11 cellular contexts compared by ENCODE assay signal in the genomic region with DNA sequence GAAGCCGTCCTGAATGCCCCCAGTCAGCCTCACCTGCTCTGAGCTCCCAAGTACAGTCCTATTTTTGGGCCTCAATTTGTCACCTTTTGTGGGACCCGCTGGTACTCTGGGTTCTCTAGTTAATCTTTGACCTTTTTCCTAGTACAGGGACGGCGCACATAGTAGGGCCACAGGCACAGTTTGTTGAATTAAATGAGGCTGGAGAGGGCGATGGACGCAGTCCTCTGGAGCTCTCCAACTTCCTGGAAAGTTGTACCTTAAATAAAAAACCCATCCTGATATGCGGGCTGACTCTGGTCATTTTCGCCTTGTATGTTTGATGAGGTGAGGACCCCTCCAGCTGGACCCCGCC. TPM values are rescaled to one million over a fixed set of nuclear protein-coding genes. Genes with fewer than 3 reads are reported as not detected.
DNase-seq lines count a peak whose midpoint lies in the region; ATAC-seq and TF ChIP-seq lines count a peak whose summit lies in the region.
"Had no signal": no experiment of that assay in that cellular context is flagged by ENCODE, and none has a peak within 500 bp of the region (broad histone marks: within the 10 kb centered on the region; RNA-seq: fewer than 3 reads in every experiment).

No MANE protein-coding gene starts in this region.

- H3K4me3 ChIP-seq in OCI-LY3 (ENCODE audit: low read length) (peak overlapping the region; percentile 85), fibroblast of lung (replicated peaks in 1 of 4; ENCODE audit: control extremely low read depth in 1 of 4, insufficient read depth in 1 of 4, low read depth in 3 of 4, low read length in 4 of 4) (peak overlapping the region in 1 of 4 experiments; percentile 36), rectal smooth muscle tissue (ENCODE audit: low read length) (peak overlapping the region; percentile 14)

- peak overlapping the region; percentile 72 for H3K9ac ChIP-seq in OCI-LY3 (ENCODE audit: low read length)
- no peak overlapping the region for H3K9ac ChIP-seq in fibroblast of lung (ENCODE audit: insufficient read depth, low read length)
- no peak overlapping the region for H3K9ac ChIP-seq in rectal smooth muscle tissue (ENCODE audit: low read length)

- H3K4me1 ChIP-seq in OCI-LY3 (ENCODE audit: low read length), result peaks cover 11% of the 10 kb centered on the region
- peaks cover 2% of the 10 kb centered on the region for H3K4me1 ChIP-seq in fibroblast of lung (ENCODE audit: control insufficient read depth, extremely low read depth, insufficient read depth, low read length)
- H3K4me1 ChIP-seq in rectal smooth muscle tissue (ENCODE audit: control insufficient read depth, insufficient read depth, low read length), result peaks cover 3% of the 10 kb centered on the region

- no peak for TF ChIP-seq CTCF in OCI-LY3 (IDR thresholded peaks at IDR 0.05; ENCODE audit: low read depth, low read length)
- no peak for TF ChIP-seq CTCF in fibroblast of lung (conservative IDR thresholded peaks at IDR 0.05 in 1 of 2, IDR thresholded peaks at IDR 0.05 in 1 of 2; ENCODE audit: low read depth in 1 of 2, low read length in 2 of 2)

- ATAC-seq in HG03139 (IDR thresholded peaks at IDR 0.05; ENCODE audit: unreplicated experiment) (no peak), GM19397 (IDR thresholded peaks at IDR 0.05; ENCODE audit: unreplicated experiment) (no peak)

- peak overlapping the region; percentile 97 for H2AFZ ChIP-seq in OCI-LY3 (ENCODE audit: low read depth, low read length)
- H2AFZ ChIP-seq in fibroblast of lung (ENCODE audit: low read length), result no peak overlapping the region

- H3K4me2 ChIP-seq in OCI-LY3 (ENCODE audit: low read length) (peak overlapping the region; percentile 91), fibroblast of lung (ENCODE audit: extremely low read depth, insufficient read depth, low read length) (peak overlapping the region; percentile 58)

- H3K9me3 ChIP-seq in OCI-LY3 (ENCODE audit: insufficient read depth, low read length), result no peaks in the 10 kb centered on the region
- no peaks in the 10 kb centered on the region for H3K9me3 ChIP-seq in fibroblast of lung (ENCODE audit: control insufficient read depth, insufficient read depth, low read depth, low read length)

- no peaks in the 10 kb centered on the region for H3K79me2 ChIP-seq in OCI-LY3 (ENCODE audit: low read length)
- H3K79me2 ChIP-seq in fibroblast of lung (ENCODE audit: control insufficient read depth, insufficient read depth, low read length), result no peaks in the 10 kb centered on the region

- H3K36me3 ChIP-seq in OCI-LY3 (replicated peaks; ENCODE audit: low read depth, low read length) (no peaks in the 10 kb centered on the region), fibroblast of lung (ENCODE audit: control insufficient read depth, insufficient read depth, low read length) (no peaks in the 10 kb centered on the region), rectal smooth muscle tissue (ENCODE audit: control insufficient read depth, insufficient read depth, low read length) (no peaks in the 10 kb centered on the region)

- no peak overlapping the region for H3K27ac ChIP-seq in OCI-LY3 (ENCODE audit: low read length)
- H3K27ac ChIP-seq in fibroblast of lung (ENCODE audit: insufficient read depth, low read length), result no peak overlapping the region
- H3K27ac ChIP-seq in rectal smooth muscle tissue (ENCODE audit: low read depth, low read length), result no peak overlapping the region

- H4K20me1 ChIP-seq in OCI-LY3 (ENCODE audit: insufficient read depth, low read length) (no peaks in the 10 kb centered on the region), fibroblast of lung (ENCODE audit: control insufficient read depth, extremely low read depth, insufficient read depth, low read length) (no peaks in the 10 kb centered on the region)

- DNase-seq in DMS53 (lab: John Stamatoyannopoulos, UW) (peak; percentile 61), fibroblast of lung (ENCODE audit: low read depth in 2 of 2) (no peak), CD1c-positive myeloid dendritic cell (ENCODE audit: extremely low spot score) (no peak), NCI-H446 (lab: John Stamatoyannopoulos, UW) (no peak)
- DNase-seq: NCI-H2029 had no signal

- no peaks in the 10 kb centered on the region for H3K27me3 ChIP-seq in OCI-LY3 (ENCODE audit: low read depth, low read length)
- no peaks in the 10 kb centered on the region for H3K27me3 ChIP-seq in fibroblast of lung (ENCODE audit: control insufficient read depth, insufficient read depth, low read length)
- no peaks in the 10 kb centered on the region for H3K27me3 ChIP-seq in rectal smooth muscle tissue (ENCODE audit: control insufficient read depth, insufficient read depth, low read length)

RNA-seq across cellular contexts. Expression of a gene that starts 4.8 kb away (rescaled TPM):
- not detected in 2 replicates for total RNA-seq in fibroblast of lung
- not detected in 2 replicates for polyA plus RNA-seq in fibroblast of lung
- polyA plus RNA-seq in fibroblast of lung (2012), result not detected in 2 replicates
- polyA minus RNA-seq in fibroblast of lung (ENCODE audit: low replicate concordance), result not detected in 2 replicates
- total RNA-seq: activated T-helper 2 cell treated with anti-CD3 and anti-CD28 coated beads, Interferon-gamma antibody, Interleukin-2, Interleukin-4, amounts not matched to agents 10 μg/mL and 5 μg/mL and 100 μg/mL, durations not matched to agents 14 hours and 24 hours and 36 hours; T-helper 1 cell treated with Interleukin-12 subunit alpha and Interleukin-12 subunit beta and Interleukin-4 antibody, amounts not matched to agents 30 ng/mL and 1 ng/mL, for 36 hours had no signal

RNA-seq across cellular contexts. Expression of a gene that starts 5.1 kb away (rescaled TPM):
- not detected in 2 replicates for total RNA-seq in fibroblast of lung
- polyA plus RNA-seq in fibroblast of lung, result not detected in 2 replicates
- not detected in 2 replicates for polyA plus RNA-seq in fibroblast of lung (2012)
- polyA minus RNA-seq in fibroblast of lung (ENCODE audit: low replicate concordance), result not detected in 2 replicates
- total RNA-seq: activated T-helper 2 cell treated with anti-CD3 and anti-CD28 coated beads, Interferon-gamma antibody, Interleukin-2, Interleukin-4, amounts not matched to agents 10 μg/mL and 5 μg/mL and 100 μg/mL, durations not matched to agents 14 hours and 24 hours and 36 hours; T-helper 1 cell treated with Interleukin-12 subunit alpha and Interleukin-12 subunit beta and Interleukin-4 antibody, amounts not matched to agents 30 ng/mL and 1 ng/mL, for 36 hours had no signal

RNA-seq across cellular contexts. Expression of a gene that starts 6.0 kb away (rescaled TPM):
- total RNA-seq in fibroblast of lung, result 30.7 and 38.8 TPM in 2 replicates
- polyA plus RNA-seq in fibroblast of lung, result 17.6 and 19.8 TPM in 2 replicates
- polyA plus RNA-seq in fibroblast of lung (2012), result 46.2 and 54.4 TPM in 2 replicates
- polyA minus RNA-seq in fibroblast of lung (ENCODE audit: low replicate concordance), result 6.5 and 17.9 TPM in 2 replicates

RNA-seq across cellular contexts. Expression of a gene that starts 8.0 kb away (rescaled TPM):
- not detected in 2 replicates for total RNA-seq in fibroblast of lung
- not detected in 2 replicates for polyA plus RNA-seq in fibroblast of lung
- 0.36 and 0.37 TPM in 2 replicates for polyA plus RNA-seq in fibroblast of lung (2012)
- polyA minus RNA-seq in fibroblast of lung (ENCODE audit: low replicate concordance), result not detected in 2 replicates
- total RNA-seq: activated T-helper 2 cell treated with anti-CD3 and anti-CD28 coated beads, Interferon-gamma antibody, Interleukin-2, Interleukin-4, amounts not matched to agents 10 μg/mL and 5 μg/mL and 100 μg/mL, durations not matched to agents 14 hours and 24 hours and 36 hours; T-helper 1 cell treated with Interleukin-12 subunit alpha and Interleukin-12 subunit beta and Interleukin-4 antibody, amounts not matched to agents 30 ng/mL and 1 ng/mL, for 36 hours had no signal

RNA-seq across cellular contexts. Expression of a gene that starts 13.6 kb away (rescaled TPM):
- not detected in 2 replicates for total RNA-seq in fibroblast of lung
- polyA plus RNA-seq in fibroblast of lung, result 0.08 TPM in 1 of 2 replicates, not detected in the other
- polyA plus RNA-seq in fibroblast of lung (2012), result not detected in 2 replicates
- not detected in 2 replicates for polyA minus RNA-seq in fibroblast of lung (ENCODE audit: low replicate concordance)
